In the genomic region with DNA sequence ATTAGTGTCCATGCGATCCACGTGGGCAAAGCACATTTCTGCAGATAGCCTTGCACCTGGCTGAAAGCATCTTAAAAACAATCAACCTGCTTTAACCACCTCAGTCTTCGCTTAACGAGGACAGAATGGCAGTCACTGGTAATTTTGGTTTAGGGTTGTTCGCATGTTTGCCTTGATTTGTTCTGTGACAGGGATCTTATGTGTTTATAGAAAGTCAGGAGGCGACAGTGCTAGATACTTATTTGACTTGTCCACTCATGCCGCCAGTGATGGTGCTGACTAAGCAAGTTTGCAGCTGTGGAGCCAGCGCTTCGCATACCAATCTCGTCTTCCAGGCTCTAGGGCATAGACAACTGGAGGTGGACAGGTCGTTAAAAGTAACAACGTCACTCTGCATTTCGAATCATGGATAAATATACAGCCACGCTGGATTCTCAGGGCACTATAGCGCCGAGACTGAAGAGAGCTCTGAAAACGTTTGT, we compare ENCODE assay signal across 8 cellular contexts. TPM values are rescaled to one million over a fixed set of nuclear protein-coding genes. Genes with fewer than 3 reads are reported as not detected.
DNase-seq lines count a peak whose midpoint lies in the region; ATAC-seq, FAIRE-seq and TF ChIP-seq lines count a peak whose summit lies in the region.

No MANE protein-coding gene starts in this region.

- H3K79me2 ChIP-seq in DND-41 (ENCODE audit: insufficient read depth, low read length) = peaks cover 40% of the 10 kb centered on the region

- H3K4me1 ChIP-seq in DND-41 (ENCODE audit: insufficient read depth, low read length) (peaks cover 36% of the 10 kb centered on the region), mesodermal cell (ENCODE audit: control insufficient read depth, insufficient read depth, low read length, poor library complexity, severe bottlenecking) (peaks cover 5% of the 10 kb centered on the region)

- H3K27me3 ChIP-seq in DND-41 (ENCODE audit: insufficient read depth, low read length, poor library complexity) (peaks cover 36% of the 10 kb centered on the region), MG63 (no peaks in the 10 kb centered on the region)

- no peak overlapping the region for H3K27ac ChIP-seq in DND-41 (ENCODE audit: low read length)
- H3K27ac ChIP-seq in mesodermal cell (ENCODE audit: low read depth, low read length, severe bottlenecking) = no peak overlapping the region

- no peak for ATAC-seq in DND-41 (ENCODE audit: insufficient read depth, low read depth)
- no peak for ATAC-seq in HG03139 (IDR thresholded peaks at IDR 0.05; ENCODE audit: unreplicated experiment)

- H3K9ac ChIP-seq in DND-41 (ENCODE audit: low read depth, low read length) = peak overlapping the region; percentile 81

- no peak for DNase-seq in DND-41
- DNase-seq in MG63 = peak; percentile 1
- peak in 1 of 2 donors; percentile 23 for DNase-seq in cardiac fibroblast (ENCODE audit: low read depth in 2 of 2)
- peak; percentile 54 for DNase-seq in urothelium cell line (ENCODE audit: low spot score)
- no peak for DNase-seq in HPDE6-E6E7 (ENCODE audit: extremely low spot score)
- no peak for DNase-seq in G401 (ENCODE audit: low spot score)

- peak; percentile 27 for FAIRE-seq in urothelium cell line (lab: Jason Lieb, UNC)

- in situ Hi-C loops in G401 (cut with HindIII; ENCODE audit: low sequenced_read_pairs) = no loop called here

- H4K20me1 ChIP-seq in DND-41 (ENCODE audit: insufficient read depth, low read length) = no peaks in the 10 kb centered on the region

- WGBS in mesodermal cell (ENCODE audit: insufficient coverage in 2 of 2), 2 experiments = 37 to 40% methylated on average over 14 to 16 of the region's 17 CpGs

- H3K4me2 ChIP-seq in DND-41 (ENCODE audit: insufficient read depth, low read length) = peak overlapping the region; percentile 84

- peaks cover 16% of the 10 kb centered on the region for H3K36me3 ChIP-seq in DND-41 (ENCODE audit: insufficient read depth, low read length)
- 0 out of 2 replicates have a peak, but pooled peaks cover 2% of the 10 kb centered on the region for H3K36me3 ChIP-seq in MG63
- H3K36me3 ChIP-seq in mesodermal cell (ENCODE audit: control insufficient read depth, insufficient read depth, low read length) = peaks cover 24% of the 10 kb centered on the region

- TF ChIP-seq CTCF in DND-41 (IDR thresholded peaks at IDR 0.05; ENCODE audit: borderline replicate concordance, extremely low read depth, low read length, poor library complexity, severe bottlenecking) (no peak), cardiac fibroblast (IDR thresholded peaks at IDR 0.05; ENCODE audit: low read depth, low read length) (no peak)

- H3K9me3 ChIP-seq in DND-41 (ENCODE audit: insufficient read depth, low read length, severe bottlenecking) (no peaks in the 10 kb centered on the region), MG63 (no peaks in the 10 kb centered on the region), mesodermal cell (ENCODE audit: control insufficient read depth, low read length) (no peaks in the 10 kb centered on the region)

- peak overlapping the region; percentile 62 to 85; a peak in 3 of 4 replicates for H3K4me3 ChIP-seq in DND-41 (ENCODE audit: low read depth in 1 of 2, low read length in 2 of 2)
- peak overlapping the region; percentile 79 for H3K4me3 ChIP-seq in MG63
- H3K4me3 ChIP-seq in cardiac fibroblast (replicated peaks in 1 of 2; ENCODE audit: low read depth in 2 of 2, low read length in 2 of 2) = peak overlapping the region; percentile 85 to 92
- peak overlapping the region; percentile 84 for H3K4me3 ChIP-seq in mesodermal cell (ENCODE audit: extremely low read depth, insufficient read depth, low read length, poor library complexity, severe bottlenecking)

- H2AFZ ChIP-seq in DND-41 (ENCODE audit: low read depth, low read length) = peak overlapping the region; percentile 87; the same call in 1 of the 2 replicates

RNA-seq across cellular contexts. Expression of gene TMEM243, which starts 1.2 kb away (rescaled TPM):
- 12.9 and 24.7 TPM in 2 replicates for total RNA-seq in MG63 (2014; rRNA removed; shearing (Covaris generic); ENCODE audit: low replicate concordance)
- 48.3 TPM for polyA plus RNA-seq in mesodermal cell (2013, experiment 1 of 2)
- 49.7 TPM for polyA plus RNA-seq in mesodermal cell (2013, experiment 2 of 2)
- 57.4 and 73.8 TPM in 2 replicates for total RNA-seq in G401 (2014; rRNA removed; shearing (Covaris generic))

Comparison
In these comparisons a context has a peak if more than half of its experiments do, and no peak if none do; other contexts are left out.
1. DNase-seq: peak in MG63 (single experiment) and urothelium cell line (single experiment); none in DND-41 (single experiment), HPDE6-E6E7 (single experiment) and G401 (single experiment).
2. Peak in every context shown above with its lines, with median percentiles within 50 percentile points of each other: H3K4me3 ChIP-seq.